In genomic region chr1:218661411-218661810, GRCh38 we compare ENCODE assay signal across 18 cellular contexts.
"Had no signal": no experiment of that assay in that cellular context is flagged by ENCODE, and none has a peak within 500 bp of the region (broad histone marks: within the 10 kb centered on the region; RNA-seq: fewer than 3 reads in every experiment).

No MANE protein-coding gene starts in this region.

- H3K27ac ChIP-seq: body of pancreas, gastroesophageal sphincter, heart left ventricle, left ventricle myocardium inferior, sigmoid colon had no signal

- DNase-seq: activated B cell treated with CpG ODN at 0.5 μM for 24 hours; activated CD4-positive, alpha-beta memory T cell treated with anti-CD3 and anti-CD28 coated beads for 36 hours; activated CD4-positive, alpha-beta T cell treated with anti-CD3 and anti-CD28 coated beads for 4 hours; activated naive CD8-positive, alpha-beta T cell treated with anti-CD3 and anti-CD28 coated beads for 36 hours; activated T-cell treated with anti-CD3 and anti-CD28 coated beads for 4 hours; amniotic stem cell; body of pancreas; cortex of kidney; heart left ventricle; left ventricle myocardium inferior; naive thymus-derived CD8-positive, alpha-beta T cell; sigmoid colon; stimulated activated naive B cell treated with anti-CD40 and anti-IgM and Interleukin-4, amounts not matched to agents 10 μg/mL and 1 μg/mL and 100 μg/mL, for 72 hours; T-cell had no signal

- H3K36me3 ChIP-seq: gastroesophageal sphincter, heart left ventricle, left ventricle myocardium inferior, sigmoid colon, thoracic aorta had no signal

- H3K4me3 ChIP-seq: body of pancreas, gastroesophageal sphincter, heart left ventricle, left ventricle myocardium inferior, sigmoid colon, thoracic aorta had no signal

- H3K9me3 ChIP-seq: body of pancreas, gastroesophageal sphincter, heart left ventricle, sigmoid colon, thoracic aorta had no signal

- H3K27me3 ChIP-seq: body of pancreas, gastroesophageal sphincter, heart left ventricle, sigmoid colon had no signal

- H3K4me1 ChIP-seq: body of pancreas had no signal

- ATAC-seq: body of pancreas; esophagus mucosa; gastroesophageal sphincter; heart left ventricle; naive thymus-derived CD8-positive, alpha-beta T cell; stimulated activated naive B cell treated with anti-CD40 and anti-IgM and Interleukin-4, amounts not matched to agents 10 μg/mL and 1 μg/mL and 100 μg/mL, for 72 hours; T-cell had no signal

- FAIRE-seq: endometrium had no signal
